31 cellular contexts compared by ENCODE assay signal in genomic region chr12:118459110-118459509, GRCh38.
DNase-seq lines count a peak whose midpoint lies in the region; ATAC-seq, FAIRE-seq and TF ChIP-seq lines count a peak whose summit lies in the region.
"Had no signal": no experiment of that assay in that cellular context is flagged by ENCODE, and none has a peak within 500 bp of the region (broad histone marks: within the 10 kb centered on the region; RNA-seq: fewer than 3 reads in every experiment).

No MANE protein-coding gene starts in this region.

- no peak for ATAC-seq in K562
- ATAC-seq: A549; CD8-positive, alpha-beta T cell had no signal

- intact Hi-C loops in K562 (cut with micrococcal nuclease), result no loop called here

- no peaks in the 10 kb centered on the region for H3K79me2 ChIP-seq in K562 (ENCODE audit: control insufficient read depth, insufficient read depth, low read length)

- no peaks in the 10 kb centered on the region for H4K20me1 ChIP-seq in K562 (replicated peaks; ENCODE audit: control insufficient read depth, insufficient read depth, low read length)
- H4K20me1 ChIP-seq: BLaER1; BLaER1 treated with 17β-estradiol and CSF1 and Interleukin-3, amounts not matched to agents 10 nM and 100 nM had no signal

- no peak for TF ChIP-seq POLR2A in K562 (conservative IDR thresholded peaks at IDR 0.05)

- no peak for TF ChIP-seq EP300 in K562 (IDR thresholded peaks at IDR 0.05; ENCODE audit: low read length)

- H3K9ac ChIP-seq in K562 (ENCODE audit: insufficient read depth in 1 of 2, low read depth in 2 of 2, low read length in 2 of 2), result no peak overlapping the region
- H3K9ac ChIP-seq: BLaER1; BLaER1 treated with 17β-estradiol and CSF1 and Interleukin-3, amounts not matched to agents 10 nM and 100 nM had no signal

- POLR2A ChIA-PET in K562 (lab: Yijun Ruan, JAX), result interaction anchor here (0.7 kb wide), 1 partner anchor 24 kb away, joined by 3 read pairs; no protein-coding TSS in a partner anchor

- H3K36me3 ChIP-seq in K562 (ENCODE audit: control insufficient read depth, insufficient read depth, low read length), result no peaks in the 10 kb centered on the region
- H3K36me3 ChIP-seq: BE2C; BLaER1; BLaER1 treated with 17β-estradiol and CSF1 and Interleukin-3, amounts not matched to agents 10 nM and 100 nM had no signal

- no peak overlapping the region for H3K27ac ChIP-seq in K562 (ENCODE audit: extremely low read depth, low read depth, low read length)
- H3K27ac ChIP-seq: 22Rv1; A549; BLaER1; BLaER1 treated with 17β-estradiol and CSF1 and Interleukin-3, amounts not matched to agents 10 nM and 100 nM; C4-2B had no signal

- in situ Hi-C loops in K562 (cut with MboI) (no loop called here), GM13977 (cut with MboI; ENCODE audit: low pct_unique_long_range_greater_than_20kb, low sequenced_read_pairs, unreplicated experiment) (no loop called here)

- no peak for TF ChIP-seq RAD21 in K562 (CRISPR knock-in tag; conservative IDR thresholded peaks at IDR 0.05 in 1 of 2, IDR thresholded peaks at IDR 0.05 in 1 of 2)

- no TSS peak for BruUV-seq in K562 (replicated peaks; lab: Mats Ljungman, UMichigan)

- no peak overlapping the region for H3K4me2 ChIP-seq in K562 (ENCODE audit: insufficient read depth, low read length)
- H3K4me2 ChIP-seq: A549; BLaER1; BLaER1 treated with 17β-estradiol and CSF1 and Interleukin-3, amounts not matched to agents 10 nM and 100 nM had no signal

- WGBS in K562 (ENCODE audit: insufficient coverage, low coverage, missing lambda C conversion rate), result 2% methylated on average over 4 of the region's 4 CpGs

- CTCF ChIA-PET in K562 (lab: Yijun Ruan, JAX; ENCODE audit: low intra/inter-chr PET ratio), result no interaction called here

- no peak overlapping the region for H3K4me3 ChIP-seq in K562
- H3K4me3 ChIP-seq: A549; BLaER1; BLaER1 treated with 17β-estradiol and CSF1 and Interleukin-3, amounts not matched to agents 10 nM and 100 nM had no signal

- TF ChIP-seq CTCF in K562 (IDR thresholded peaks at IDR 0.05 in 2 of 3, conservative IDR thresholded peaks at IDR 0.05 in 1 of 3; ENCODE audit: insufficient read depth in 2 of 3, low read depth in 1 of 3, low read length in 3 of 3) (0 out of 6 replicates have a peak, but pooled peaks of 1 of the 3 experiments have one; percentile 1), GM13977 (IDR thresholded peaks at IDR 0.05; ENCODE audit: extremely low read depth, insufficient read depth, missing control alignments) (no peak)

- no peaks in the 10 kb centered on the region for H3K9me3 ChIP-seq in K562 (replicated peaks; ENCODE audit: control insufficient read depth, insufficient read depth, low read depth, low read length)
- H3K9me3 ChIP-seq: A549, BE2C, Caco-2 had no signal

- H3K4me1 ChIP-seq in K562 (replicated peaks in 1 of 2; ENCODE audit: control insufficient read depth in 2 of 2, insufficient read depth in 2 of 2, low read length in 2 of 2), result no peaks in the 10 kb centered on the region
- H3K4me1 ChIP-seq: A549, BE2C, BLaER1, Caco-2 had no signal

- H3K9me1 ChIP-seq in K562 (ENCODE audit: control insufficient read depth, insufficient read depth, low read length), result no peaks in the 10 kb centered on the region

- no peak overlapping the region for H2AFZ ChIP-seq in K562 (ENCODE audit: low read depth, low read length)

- no peak for FAIRE-seq in K562 (lab: Jason Lieb, UNC)
- FAIRE-seq: A204.1, A549, D721Med had no signal

- DNase-seq in K562 (ENCODE audit: extremely low read depth in 1 of 4, low spot score in 3 of 4) (no peak), islet precursor cell (peak; percentile 6), HuH-7 (ENCODE audit: low spot score) (no peak), GM13977 (ENCODE audit: low spot score) (no peak)
- DNase-seq: 8988T; ACHN; AML-193; BE2C; C1 segment of cervical spinal cord; Caco-2; Calu3; CD4-positive, alpha-beta memory T cell; CD4-positive, alpha-beta T cell; CD4-positive, CD25-positive, alpha-beta regulatory T cell; CD8-positive, alpha-beta memory T cell; CD8-positive, alpha-beta T cell; COR-L47; DMS 273 treated with DMSO at 0.1 percent for 48 hours; DMS153; DMS53; DMS79; DMS79 treated with DMSO at 0.1 percent for 48 hours; DND-41; EL had no signal

- no peaks in the 10 kb centered on the region for H3K27me3 ChIP-seq in K562 (ENCODE audit: control insufficient read depth in 2 of 2, insufficient read depth in 2 of 2, low read length in 2 of 2)
- H3K27me3 ChIP-seq: BE2C; BLaER1; BLaER1 treated with 17β-estradiol and CSF1 and Interleukin-3, amounts not matched to agents 10 nM and 100 nM had no signal

TF ChIP-seq in K562, 482 proteins besides CTCF, POLR2A, EP300 and RAD21 (continues in another document):
- TF ChIP-seq ID3 (CRISPR knock-in tag; IDR thresholded peaks at IDR 0.05) (no peak), ID3 (tag; IDR thresholded peaks at IDR 0.05) (no peak), HDAC3 (IDR thresholded peaks at IDR 0.05; ENCODE audit: borderline replicate concordance, partially characterized antibody) (no peak), MGA (IDR thresholded peaks at IDR 0.05) (no peak), ZNF696 (CRISPR knock-in tag; conservative IDR thresholded peaks at IDR 0.05) (no peak)
